20 cellular contexts compared by ENCODE assay signal in genomic region chr13:76825415-76825814, GRCh38.
A peak's percentile ranks its signal among the peaks of the same experiment; 100 is the strongest.
DNase-seq lines count a peak whose midpoint lies in the region; ATAC-seq and TF ChIP-seq lines count a peak whose summit lies in the region.
"Had no signal": no experiment of that assay in that cellular context is flagged by ENCODE, and none has a peak within 500 bp of the region (broad histone marks: within the 10 kb centered on the region; RNA-seq: fewer than 3 reads in every experiment).

No MANE protein-coding gene starts in this region.

- H3K27ac ChIP-seq in SK-N-SH (ENCODE audit: low read depth in 2 of 2, low read length in 1 of 2) = no peak overlapping the region; a peak in 1 of 4 replicates
- no peak overlapping the region for H3K27ac ChIP-seq in brain microvascular endothelial cell
- H3K27ac ChIP-seq: KMS-11, PC-9, RWPE1 had no signal

- no peak for TF ChIP-seq CTCF in SK-N-SH (IDR thresholded peaks at IDR 0.05)
- TF ChIP-seq CTCF in brain microvascular endothelial cell (IDR thresholded peaks at IDR 0.05; ENCODE audit: low read depth, low read length, missing control alignments) = no peak
- no peak for TF ChIP-seq CTCF in mesothelial cell of epicardium (IDR thresholded peaks at IDR 0.05; ENCODE audit: unreplicated experiment)

- TF ChIP-seq EP300 in SK-N-SH (IDR thresholded peaks at IDR 0.05; ENCODE audit: borderline replicate concordance in 1 of 2, low read depth in 1 of 2, low read length in 1 of 2) = no peak

- H3K27me3 ChIP-seq in SK-N-SH (ENCODE audit: insufficient read depth) = no peaks in the 10 kb centered on the region
- H3K27me3 ChIP-seq in brain microvascular endothelial cell (replicated peaks) = no peaks in the 10 kb centered on the region

- H3K27me3 Mint-ChIP-seq in mesothelial cell of epicardium (ENCODE audit: low read depth) = no peaks in the 10 kb centered on the region

- no peak overlapping the region for H2AFZ ChIP-seq in SK-N-SH (ENCODE audit: low read depth)
- H2AFZ ChIP-seq: PC-9 had no signal

- CTCF ChIA-PET in SK-N-SH (lab: Yijun Ruan, JAX) = no interaction called here

- H3K9me3 ChIP-seq in SK-N-SH = no peaks in the 10 kb centered on the region

- H3K4me3 ChIP-seq in SK-N-SH (ENCODE audit: low read depth in 2 of 2, low read length in 1 of 2) (no peak overlapping the region), brain microvascular endothelial cell (ENCODE audit: low read depth, low read length) (no peak overlapping the region)
- H3K4me3 ChIP-seq: PC-9 had no signal

- H3K9me3 Mint-ChIP-seq in mesothelial cell of epicardium = no peaks in the 10 kb centered on the region
- H3K9me3 Mint-ChIP-seq: CD8-positive, alpha-beta T cell had no signal

- H3K36me3 Mint-ChIP-seq in mesothelial cell of epicardium = no peaks in the 10 kb centered on the region
- H3K36me3 Mint-ChIP-seq: CD8-positive, alpha-beta T cell had no signal

- peaks cover 20% of the 10 kb centered on the region for H3K4me1 Mint-ChIP-seq in mesothelial cell of epicardium

- intact Hi-C loops in sciatic nerve (cut with DNase I) = no loop called here

- no peak overlapping the region for H3K4me3 Mint-ChIP-seq in mesothelial cell of epicardium
- H3K4me3 Mint-ChIP-seq: CD8-positive, alpha-beta T cell; H9 had no signal

- DNase-seq in SK-N-SH (peak; percentile 14), brain microvascular endothelial cell (peak; percentile 9), mesothelial cell of epicardium (ENCODE audit: low spot score in 2 of 2, unreplicated experiment in 2 of 2) (no peak), NCI-H1105 treated with DMSO at 0.1 percent for 48 hours (lab: John Stamatoyannopoulos, UW) (no peak), sciatic nerve (ENCODE audit: low spot score) (no peak)
- DNase-seq: ACHN; Calu3; CD8-positive, alpha-beta T cell; DMS53; H9; NCI-H1417 treated with DMSO at 0.1 percent for 48 hours; NCI-H187 treated with DMSO at 0.1 percent for 48 hours; NCI-H2227 treated with DMSO at 0.1 percent for 48 hours; NCI-H510A treated with DMSO at 0.1 percent for 48 hours; PC-9; SIG-M5 had no signal

- H3K4me2 ChIP-seq in SK-N-SH = no peak overlapping the region
- H3K4me2 ChIP-seq: KMS-11, PC-9 had no signal

- WGBS in SK-N-SH (ENCODE audit: low lambda C conversion rate) = 49% methylated on average over 2 of the region's 2 CpGs

- no peak for TF ChIP-seq RAD21 in SK-N-SH (IDR thresholded peaks at IDR 0.05; ENCODE audit: low read length)

- H3K27ac Mint-ChIP-seq in mesothelial cell of epicardium = peak overlapping the region; percentile 60
- H3K27ac Mint-ChIP-seq: CD8-positive, alpha-beta T cell; H9 had no signal

- no peaks in the 10 kb centered on the region for H3K79me2 ChIP-seq in SK-N-SH (ENCODE audit: insufficient read depth)

- H3K9me2 ChIP-seq in SK-N-SH = no peaks in the 10 kb centered on the region

- ATAC-seq in HG02759 (IDR thresholded peaks at IDR 0.05; ENCODE audit: unreplicated experiment) (no peak), GM21786 (IDR thresholded peaks at IDR 0.05; ENCODE audit: unreplicated experiment) (no peak), sciatic nerve (no peak)
- ATAC-seq: CD8-positive, alpha-beta T cell had no signal

- POLR2A ChIA-PET in SK-N-SH (lab: Yijun Ruan, JAX) = no interaction called here

- no peak overlapping the region for H3K9ac ChIP-seq in SK-N-SH
- H3K9ac ChIP-seq: KMS-11 had no signal

- no peaks in the 10 kb centered on the region for H3F3A ChIP-seq in SK-N-SH (replicated peaks; ENCODE audit: insufficient read depth)

- in situ Hi-C loops in brain microvascular endothelial cell (cut with HindIII; ENCODE audit: low pct_ligation_motif_present, low sequenced_read_pairs) = no loop called here

- H4K20me1 ChIP-seq in SK-N-SH (ENCODE audit: insufficient read depth) = no peaks in the 10 kb centered on the region

- H3K4me1 ChIP-seq in SK-N-SH (ENCODE audit: control insufficient read depth in 1 of 2, insufficient read depth in 2 of 2, low read depth in 1 of 2, low read length in 1 of 2) = peaks cover 0 to 6% of the 10 kb centered on the region in 2 experiments; a peak in 1 of 4 replicates

- H3K36me3 ChIP-seq in SK-N-SH (replicated peaks in 1 of 2; ENCODE audit: control insufficient read depth in 1 of 2, insufficient read depth in 2 of 2, low read length in 1 of 2) = no peaks in the 10 kb centered on the region
- no peaks in the 10 kb centered on the region for H3K36me3 ChIP-seq in brain microvascular endothelial cell (replicated peaks)

TF ChIP-seq in SK-N-SH, 30 proteins besides CTCF, POLR2A, EP300 and RAD21:
- TF ChIP-seq YY1 (IDR thresholded peaks at IDR 0.05; ENCODE audit: low read depth) (no peak), FOSL2 (IDR thresholded peaks at IDR 0.05; ENCODE audit: borderline replicate concordance, low read depth) (no peak), ZBTB33 (IDR thresholded peaks at IDR 0.05; ENCODE audit: borderline replicate concordance, low read depth) (no peak), RCOR1 (IDR thresholded peaks at IDR 0.05; ENCODE audit: low read length) (no peak), EZH2phosphoT487 (IDR thresholded peaks at IDR 0.05; ENCODE audit: borderline replicate concordance, low read depth) (no peak), PBX3 (IDR thresholded peaks at IDR 0.05) (no peak), ELF1 (IDR thresholded peaks at IDR 0.05) (no peak), MAX (IDR thresholded peaks at IDR 0.05; ENCODE audit: low read depth) (no peak)
- TF ChIP-seq, protein P1, sequence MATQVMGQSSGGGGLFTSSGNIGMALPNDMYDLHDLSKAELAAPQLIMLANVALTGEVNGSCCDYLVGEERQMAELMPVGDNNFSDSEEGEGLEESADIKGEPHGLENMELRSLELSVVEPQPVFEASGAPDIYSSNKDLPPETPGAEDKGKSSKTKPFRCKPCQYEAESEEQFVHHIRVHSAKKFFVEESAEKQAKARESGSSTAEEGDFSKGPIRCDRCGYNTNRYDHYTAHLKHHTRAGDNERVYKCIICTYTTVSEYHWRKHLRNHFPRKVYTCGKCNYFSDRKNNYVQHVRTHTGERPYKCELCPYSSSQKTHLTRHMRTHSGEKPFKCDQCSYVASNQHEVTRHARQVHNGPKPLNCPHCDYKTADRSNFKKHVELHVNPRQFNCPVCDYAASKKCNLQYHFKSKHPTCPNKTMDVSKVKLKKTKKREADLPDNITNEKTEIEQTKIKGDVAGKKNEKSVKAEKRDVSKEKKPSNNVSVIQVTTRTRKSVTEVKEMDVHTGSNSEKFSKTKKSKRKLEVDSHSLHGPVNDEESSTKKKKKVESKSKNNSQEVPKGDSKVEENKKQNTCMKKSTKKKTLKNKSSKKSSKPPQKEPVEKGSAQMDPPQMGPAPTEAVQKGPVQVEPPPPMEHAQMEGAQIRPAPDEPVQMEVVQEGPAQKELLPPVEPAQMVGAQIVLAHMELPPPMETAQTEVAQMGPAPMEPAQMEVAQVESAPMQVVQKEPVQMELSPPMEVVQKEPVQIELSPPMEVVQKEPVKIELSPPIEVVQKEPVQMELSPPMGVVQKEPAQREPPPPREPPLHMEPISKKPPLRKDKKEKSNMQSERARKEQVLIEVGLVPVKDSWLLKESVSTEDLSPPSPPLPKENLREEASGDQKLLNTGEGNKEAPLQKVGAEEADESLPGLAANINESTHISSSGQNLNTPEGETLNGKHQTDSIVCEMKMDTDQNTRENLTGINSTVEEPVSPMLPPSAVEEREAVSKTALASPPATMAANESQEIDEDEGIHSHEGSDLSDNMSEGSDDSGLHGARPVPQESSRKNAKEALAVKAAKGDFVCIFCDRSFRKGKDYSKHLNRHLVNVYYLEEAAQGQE (IDR thresholded peaks at IDR 0.05; ENCODE audit: low read depth, low read length) = no peak

Comparison
In these comparisons a context has a peak if more than half of its experiments do, and no peak if none do; other contexts are left out.
1. DNase-seq: peak in SK-N-SH (single experiment) and brain microvascular endothelial cell (single experiment); none in mesothelial cell of epicardium (0 of 2), NCI-H1105 treated with DMSO at 0.1 percent for 48 hours (single experiment) and sciatic nerve (single experiment).